In the genomic region with DNA sequence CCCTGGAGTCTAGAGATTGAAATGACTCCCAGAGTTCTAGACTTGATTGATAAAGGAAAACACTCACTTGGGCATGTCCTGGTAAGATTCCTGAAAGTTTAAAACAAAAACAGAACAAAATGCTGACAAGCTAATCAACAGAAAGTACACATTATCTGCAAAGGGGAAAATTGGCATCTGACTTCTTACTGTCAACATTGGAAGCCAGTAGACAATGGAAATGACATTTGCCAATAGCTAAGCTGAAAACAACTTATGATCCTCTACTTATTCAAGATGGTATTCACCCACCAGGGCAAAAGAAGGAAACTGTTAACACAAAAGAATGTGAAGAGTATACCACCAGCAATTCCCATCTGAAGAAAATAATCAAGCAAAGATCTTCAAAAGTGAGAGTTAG, we compare ENCODE assay signal across 9 cellular contexts.
"Had no signal": no experiment of that assay in that cellular context is flagged by ENCODE, and none has a peak within 500 bp of the region (broad histone marks: within the 10 kb centered on the region; RNA-seq: fewer than 3 reads in every experiment).

No MANE protein-coding gene starts in this region.

- H2AFZ ChIP-seq: GM23248 had no signal

- H3K4me1 ChIP-seq: HAP-1 had no signal

- H3K9me3 ChIP-seq: HAP-1 had no signal

- ATAC-seq: HCT116, K562 had no signal

- H3K36me3 ChIP-seq: HAP-1 had no signal

- H3K9ac ChIP-seq: GM23248 had no signal

- FAIRE-seq: K562 had no signal

- DNase-seq: GM23248, GOT3, H7, Kasumi-1, KG1 had no signal

- H3K27ac ChIP-seq: GM23248, HL-60 had no signal

- H3K4me3 ChIP-seq: GM23248, HAP-1, K562 had no signal
